ENCODE assay signal across 1 cellular context in the genomic region with DNA sequence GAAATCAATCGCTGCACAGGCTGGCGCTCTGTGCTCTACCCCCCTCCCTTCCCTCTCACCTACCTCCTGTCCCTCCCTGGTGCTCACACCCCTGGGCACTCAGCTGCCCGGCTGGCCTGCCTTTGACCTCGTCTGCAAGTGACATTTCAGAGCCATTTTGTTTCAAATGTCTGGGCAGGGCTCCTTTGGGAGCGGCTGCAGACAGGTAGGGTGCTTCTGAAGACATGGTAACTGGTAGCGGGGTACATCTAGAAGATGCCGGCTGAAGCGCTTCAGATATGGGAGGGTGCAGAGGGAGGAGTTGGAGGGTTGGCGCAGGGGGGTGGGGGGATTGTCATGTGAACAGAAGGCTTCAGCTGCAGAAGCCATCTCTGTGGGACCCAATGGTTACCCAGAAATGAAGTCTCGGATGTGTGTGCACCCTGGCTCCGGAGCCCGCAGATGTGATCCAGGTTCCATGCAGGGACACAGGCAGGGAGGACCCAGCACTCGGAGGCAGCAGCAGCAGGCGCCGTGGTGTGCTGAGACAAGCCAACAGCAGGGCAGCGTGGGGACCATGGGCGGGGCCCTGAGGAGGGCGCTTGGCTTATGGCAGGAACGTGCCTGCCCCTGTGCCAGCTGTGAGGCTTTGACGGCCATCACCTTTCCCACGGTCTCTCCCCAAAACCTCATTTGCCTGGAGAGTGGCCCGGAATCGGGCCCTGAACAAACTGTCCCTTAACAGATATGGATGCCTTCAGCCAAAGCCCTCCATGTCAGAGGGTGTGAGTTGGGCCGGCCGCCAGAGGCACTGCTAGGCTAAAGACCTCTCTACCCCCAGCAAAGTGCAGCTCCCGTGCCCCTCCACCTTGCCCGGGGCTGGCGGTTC.
TF ChIP-seq lines count a peak whose summit lies in the region.

No MANE protein-coding gene starts in this region.

TF ChIP-seq in HepG2, 621 proteins besides CTCF, POLR2A, EP300 and RAD21:
- TF ChIP-seq NCOR1 (IDR thresholded peaks at IDR 0.05; ENCODE audit: borderline replicate concordance, low read length) (no peak), EHMT2 (IDR thresholded peaks at IDR 0.05; ENCODE audit: borderline replicate concordance, low read depth, low read length) (no peak)
